In the genomic region with DNA sequence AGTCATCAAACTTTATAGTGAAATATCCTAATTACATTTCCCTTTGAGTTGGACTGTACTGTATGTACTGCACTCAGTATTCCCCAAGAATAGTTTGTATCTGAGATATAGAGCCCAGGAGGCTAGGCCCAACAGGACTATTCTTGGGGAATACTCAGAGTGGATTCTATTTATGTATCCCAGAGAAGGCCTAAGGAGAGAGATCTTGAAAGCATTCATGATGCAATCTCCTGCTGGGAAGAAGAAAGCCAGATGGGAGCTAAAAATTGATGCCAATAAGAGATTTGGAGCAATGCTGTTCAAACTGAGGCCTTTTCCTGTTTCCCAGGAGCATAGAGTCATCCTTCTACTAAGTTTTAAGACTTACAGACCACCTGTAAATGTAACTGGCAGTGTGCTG, we compare ENCODE assay signal across 24 cellular contexts.
DNase-seq lines count a peak whose midpoint lies in the region; ATAC-seq and TF ChIP-seq lines count a peak whose summit lies in the region.
"Had no signal": no experiment of that assay in that cellular context is flagged by ENCODE, and none has a peak within 500 bp of the region (broad histone marks: within the 10 kb centered on the region; RNA-seq: fewer than 3 reads in every experiment).

No MANE protein-coding gene starts in this region.

- intact Hi-C loops in IMR-90 (cut with micrococcal nuclease), result no loop called here
- intact Hi-C loops in left ventricle myocardium inferior (cut with micrococcal nuclease), result no loop called here
- intact Hi-C loops in lower lobe of right lung (cut with DNase I), result no loop called here

- no peak overlapping the region for H2AFZ ChIP-seq in IMR-90 (replicated peaks; ENCODE audit: low read length, poor library complexity)

- H3K4me1 ChIP-seq in IMR-90 (ENCODE audit: control insufficient read depth, insufficient read depth, low read length), result no peaks in the 10 kb centered on the region
- peaks cover 14% of the 10 kb centered on the region for H3K4me1 ChIP-seq in left ventricle myocardium inferior
- H3K4me1 ChIP-seq in lower lobe of right lung, result no peaks in the 10 kb centered on the region

- no peak overlapping the region for H2AK5ac ChIP-seq in IMR-90 (ENCODE audit: low read depth, low read length)

- H3K4me3 ChIP-seq in IMR-90 (ENCODE audit: insufficient read depth, low read depth, low read length), result no peak overlapping the region
- no peak overlapping the region for H3K4me3 ChIP-seq in left ventricle myocardium inferior
- no peak overlapping the region for H3K4me3 ChIP-seq in lower lobe of right lung

- POLR2A ChIA-PET in IMR-90 (lab: Charles Lee; ENCODE audit: unreplicated experiment), result no interaction called here

- no peak overlapping the region for H4K8ac ChIP-seq in IMR-90 (ENCODE audit: low read depth in 2 of 2, low read length in 2 of 2)

- no peak overlapping the region for H2BK20ac ChIP-seq in IMR-90 (ENCODE audit: low read depth, low read length)

- H2BK15ac ChIP-seq in IMR-90 (ENCODE audit: low read depth, low read length), result no peak overlapping the region

- H3K14ac ChIP-seq in IMR-90 (replicated peaks; ENCODE audit: low read depth, low read length), result 0 out of 2 replicates have a peak overlapping the region, but pooled peaks have one; percentile 6

- TF ChIP-seq RAD21 in IMR-90 (IDR thresholded peaks at IDR 0.05; ENCODE audit: low read length), result no peak

- no peak overlapping the region for H2AK9ac ChIP-seq in IMR-90 (replicated peaks; ENCODE audit: low read depth, low read length, poor library complexity)

- peak; percentile 69 for ATAC-seq in IMR-90 (ENCODE audit: low read depth)
- ATAC-seq in GM21423 (IDR thresholded peaks at IDR 0.05; ENCODE audit: unreplicated experiment), result no peak
- no peak for ATAC-seq in lower lobe of right lung
- ATAC-seq in GM21723 (IDR thresholded peaks at IDR 0.05; ENCODE audit: unreplicated experiment), result no peak
- ATAC-seq: CD8-positive, alpha-beta T cell; esophagus mucosa; Panc1 had no signal

- H3K56ac ChIP-seq in IMR-90 (ENCODE audit: extremely low read depth, insufficient read depth, low read length), result no peak overlapping the region

- H3K36me3 ChIP-seq in IMR-90 (ENCODE audit: control insufficient read depth, insufficient read depth, low read length) (no peaks in the 10 kb centered on the region), left ventricle myocardium inferior (no peaks in the 10 kb centered on the region), lower lobe of right lung (no peaks in the 10 kb centered on the region)

- no peak overlapping the region for H3K23ac ChIP-seq in IMR-90 (ENCODE audit: low read depth, low read length)

- H3K79me1 ChIP-seq in IMR-90 (ENCODE audit: low read depth in 1 of 2, low read length in 2 of 2), result no peaks in the 10 kb centered on the region

- dilution Hi-C loops in IMR-90 (cut with HindIII; ENCODE audit: low sequenced_read_pairs, unreplicated experiment), result no loop called here

- CTCF ChIA-PET in IMR-90 (lab: Yijun Ruan, JAX), result interaction anchor here (0.6 kb wide), 2 partner anchors 150 to 314 kb away, joined by 4 read pairs; no protein-coding TSS in a partner anchor

- no peak overlapping the region; the same call in 1 of the 2 replicates for H3K18ac ChIP-seq in IMR-90 (ENCODE audit: low read depth, low read length)

- no peaks in the 10 kb centered on the region for H4K20me1 ChIP-seq in IMR-90 (ENCODE audit: insufficient read depth, low read length)

- no peak overlapping the region for H4K91ac ChIP-seq in IMR-90 (ENCODE audit: insufficient read depth, low read depth, low read length)

- H3K27ac ChIP-seq in IMR-90 (ENCODE audit: insufficient read depth, low read length), result no peak overlapping the region
- H3K27ac ChIP-seq in left ventricle myocardium inferior (replicated peaks), result peak overlapping the region; percentile 46
- H3K27ac ChIP-seq in lower lobe of right lung, result no peak overlapping the region

- no peaks in the 10 kb centered on the region for H3K9me1 ChIP-seq in IMR-90 (ENCODE audit: insufficient read depth, low read length)

- no TSS peak for BruUV-seq in IMR-90 (replicated peaks; lab: Mats Ljungman, UMichigan)

- H3K4me2 ChIP-seq in IMR-90 (ENCODE audit: low read depth, low read length), result no peak overlapping the region

- TF ChIP-seq POLR2A in IMR-90 (IDR thresholded peaks at IDR 0.05; ENCODE audit: low read depth, low read length), result no peak

- TF ChIP-seq CTCF in AG09319 (IDR thresholded peaks at IDR 0.05; ENCODE audit: low read depth, low read length), result no peak
- TF ChIP-seq CTCF in IMR-90 (conservative IDR thresholded peaks at IDR 0.05; ENCODE audit: low read depth, low read length), result no peak
- no peak for TF ChIP-seq CTCF in left ventricle myocardium inferior (IDR thresholded peaks at IDR 0.05; ENCODE audit: borderline replicate concordance)
- TF ChIP-seq CTCF in lower lobe of right lung (IDR thresholded peaks at IDR 0.05), result no peak

- H2BK120ac ChIP-seq in IMR-90 (ENCODE audit: low read depth, low read length), result no peak overlapping the region

- in situ Hi-C loops in IMR-90 (cut with MboI; ENCODE audit: low sequenced_read_pairs), result no loop called here

- no peaks in the 10 kb centered on the region for H3K9me3 ChIP-seq in IMR-90 (ENCODE audit: control insufficient read depth, insufficient read depth, low read length)
- H3K9me3 ChIP-seq in left ventricle myocardium inferior (replicated peaks), result no peaks in the 10 kb centered on the region
- no peaks in the 10 kb centered on the region for H3K9me3 ChIP-seq in lower lobe of right lung

- H3K27me3 ChIP-seq in IMR-90 (ENCODE audit: control insufficient read depth, insufficient read depth, low read length), result no peaks in the 10 kb centered on the region
- H3K27me3 ChIP-seq in left ventricle myocardium inferior (ENCODE audit: low read depth), result no peaks in the 10 kb centered on the region
- no peaks in the 10 kb centered on the region for H3K27me3 ChIP-seq in lower lobe of right lung (ENCODE audit: low read depth)

- H3K4ac ChIP-seq in IMR-90 (ENCODE audit: low read depth, low read length), result no peak overlapping the region

- DNase-seq in AG09319 (ENCODE audit: extremely low read depth, low read depth) (peak; percentile 44), IMR-90 (peak; percentile 66), cerebellar cortex (ENCODE audit: low spot score) (peak; percentile 7), left ventricle myocardium inferior (no peak), HuH-7.5 (ENCODE audit: low spot score) (no peak), lower lobe of right lung (no peak)
- DNase-seq: ACHN; activated B cell treated with CpG ODN at 0.5 μM for 24 hours; activated CD4-positive, alpha-beta memory T cell treated with anti-CD3 and anti-CD28 coated beads for 36 hours; activated naive CD4-positive, alpha-beta T cell; amygdala; CD8-positive, alpha-beta T cell; cerebellar nuclear complex; DMS79; effector CD4-positive, alpha-beta T cell; H9; hippocampal formation; KBM-7; naive B cell; occipital lobe had no signal

- no peak overlapping the region for H3K9ac ChIP-seq in IMR-90 (ENCODE audit: low read depth, low read length)

- H2BK5ac ChIP-seq in IMR-90 (ENCODE audit: low read depth, low read length, poor library complexity, severe bottlenecking), result no peak overlapping the region

- no peak overlapping the region for H4K5ac ChIP-seq in IMR-90 (ENCODE audit: low read depth, low read length)

TF ChIP-seq in IMR-90, 13 proteins besides CTCF, POLR2A, EP300 and RAD21:
- TF ChIP-seq CEBPB (IDR thresholded peaks at IDR 0.05; ENCODE audit: low read depth, low read length) (peak; percentile 66), FOS (IDR thresholded peaks at IDR 0.05; ENCODE audit: low read depth, low read length) (no peak)

Comparison
In these comparisons a context has a peak if more than half of its experiments do, and no peak if none do; other contexts are left out.
1. DNase-seq: peak in AG09319 (single experiment), IMR-90 (single experiment) and cerebellar cortex (single experiment); none in left ventricle myocardium inferior (single experiment), HuH-7.5 (single experiment) and lower lobe of right lung (single experiment).